ENCODE assay signal across 9 cellular contexts in the genomic region with DNA sequence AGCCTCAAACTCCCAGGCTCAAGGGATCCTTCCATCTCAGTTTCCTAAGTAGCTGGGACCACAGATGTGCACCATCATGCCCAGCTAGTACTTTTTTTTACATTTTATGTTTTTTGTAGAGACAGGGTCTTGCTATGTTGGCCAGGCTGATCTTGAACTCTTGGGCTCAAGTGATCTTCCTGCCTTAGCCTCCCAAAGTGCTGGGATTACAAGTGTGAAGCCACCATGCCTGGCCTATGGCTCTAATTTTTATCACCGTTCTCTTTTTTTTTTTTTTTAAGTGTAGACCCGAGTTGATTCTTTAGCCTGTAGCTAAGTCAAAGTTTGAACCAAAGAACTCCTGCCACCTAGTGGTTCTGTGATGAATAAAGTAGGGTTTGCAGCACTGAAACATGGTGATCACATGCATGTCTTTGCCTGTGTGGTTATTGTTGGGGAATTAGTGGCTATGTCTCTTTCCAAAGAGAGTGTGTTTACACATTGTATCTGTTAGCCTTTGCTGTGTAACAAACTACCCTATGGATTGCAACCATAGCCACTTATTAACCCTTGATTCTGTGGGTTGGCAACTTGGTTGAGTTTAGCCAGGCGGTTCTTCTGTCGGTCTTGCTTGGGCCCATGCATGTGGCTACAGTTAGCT. TPM values are rescaled to one million over a fixed set of nuclear protein-coding genes. Genes with fewer than 3 reads are reported as not detected.
DNase-seq lines count a peak whose midpoint lies in the region; ATAC-seq and TF ChIP-seq lines count a peak whose summit lies in the region.
"Had no signal": no experiment of that assay in that cellular context is flagged by ENCODE, and none has a peak within 500 bp of the region (broad histone marks: within the 10 kb centered on the region; RNA-seq: fewer than 3 reads in every experiment).

No MANE protein-coding gene starts in this region.

- ATAC-seq in activated CD8-positive, alpha-beta T cell treated with anti-CD3 and anti-CD28 coated beads for 36 hours = no peak
- ATAC-seq in HG02610 (IDR thresholded peaks at IDR 0.05; ENCODE audit: unreplicated experiment) (no peak), GM18498 (IDR thresholded peaks at IDR 0.05; ENCODE audit: unreplicated experiment) (no peak)
- ATAC-seq: Panc1 had no signal

- H3F3A ChIP-seq in DOHH2 (ENCODE audit: control insufficient read depth, insufficient read depth) = no peaks in the 10 kb centered on the region

- H3K27ac Mint-ChIP-seq in activated CD8-positive, alpha-beta T cell treated with anti-CD3 and anti-CD28 coated beads for 36 hours = no peak overlapping the region
- peak overlapping the region in 2 of 6 donors; percentile 26 to 82 for H3K27ac Mint-ChIP-seq in immature natural killer cell

- H3K9me2 ChIP-seq in DOHH2 (replicated peaks; ENCODE audit: control insufficient read depth, low read length) = no peaks in the 10 kb centered on the region

- no peaks in the 10 kb centered on the region for H3K4me1 ChIP-seq in DOHH2 (ENCODE audit: control insufficient read depth, low read length)

- H3K4me2 ChIP-seq in DOHH2 (ENCODE audit: low read length) = no peak overlapping the region

- intact Hi-C loops in activated CD8-positive, alpha-beta T cell treated with anti-CD3 and anti-CD28 coated beads for 36 hours (cut with micrococcal nuclease) = no loop called here

- H3K4me1 Mint-ChIP-seq in activated CD8-positive, alpha-beta T cell treated with anti-CD3 and anti-CD28 coated beads for 36 hours (ENCODE audit: low read depth) = peaks cover 5% of the 10 kb centered on the region
- H3K4me1 Mint-ChIP-seq in immature natural killer cell = peaks cover 9% of the 10 kb centered on the region in 2 donors

- CTCF ChIA-PET in activated CD8-positive, alpha-beta T cell treated with anti-CD3 and anti-CD28 coated beads for 36 hours (lab: Charles Lee) = interaction anchor here (0.6 to 5.8 kb wide), 22 partner anchors 9 to 288 kb away, joined by 3 to 62 read pairs (median 4); a partner anchor contains a TSS

- H3K79me2 ChIP-seq in DOHH2 (ENCODE audit: control insufficient read depth, low read length) = no peaks in the 10 kb centered on the region

- TF ChIP-seq CTCF in DOHH2 (IDR thresholded peaks at IDR 0.05; ENCODE audit: low read depth, low read length, poor library complexity, severe bottlenecking) = peak; percentile 73
- TF ChIP-seq CTCF in activated CD8-positive, alpha-beta T cell treated with anti-CD3 and anti-CD28 coated beads for 36 hours (IDR thresholded peaks at IDR 0.05) = peak; percentile 63

- H3K27me3 Mint-ChIP-seq in activated CD8-positive, alpha-beta T cell treated with anti-CD3 and anti-CD28 coated beads for 36 hours = peaks cover 5% of the 10 kb centered on the region
- peaks cover 5 to 11% (median 8%) of the 10 kb centered on the region in 3 donors for H3K27me3 Mint-ChIP-seq in immature natural killer cell (ENCODE audit: low read depth in 3 of 3)

- POLR2A ChIA-PET in activated CD8-positive, alpha-beta T cell treated with anti-CD3 and anti-CD28 coated beads for 36 hours (lab: Charles Lee) = interaction anchor here (0.7 to 1.3 kb wide), 2 partner anchors 14 to 61 kb away, joined by 3 to 4 read pairs; no protein-coding TSS in a partner anchor

- H4K20me1 ChIP-seq in DOHH2 (ENCODE audit: control insufficient read depth, insufficient read depth, low read depth, low read length) = no peaks in the 10 kb centered on the region

- no peaks in the 10 kb centered on the region for H3K27me3 ChIP-seq in DOHH2 (ENCODE audit: control insufficient read depth, low read length)

- no peak overlapping the region for H3K27ac ChIP-seq in DOHH2 (ENCODE audit: low read depth, low read length)

- no peak overlapping the region for H3K4me3 ChIP-seq in DOHH2 (ENCODE audit: low read length)
- no peak overlapping the region for H3K4me3 ChIP-seq in Jurkat, Clone E6-1 (ENCODE audit: low read length)

- H3K36me3 Mint-ChIP-seq in activated CD8-positive, alpha-beta T cell treated with anti-CD3 and anti-CD28 coated beads for 36 hours (ENCODE audit: low read depth) = no peaks in the 10 kb centered on the region
- no peaks in the 10 kb centered on the region for H3K36me3 Mint-ChIP-seq in immature natural killer cell

- H3K4me3 Mint-ChIP-seq in activated CD8-positive, alpha-beta T cell treated with anti-CD3 and anti-CD28 coated beads for 36 hours = no peak overlapping the region
- no peak overlapping the region for H3K4me3 Mint-ChIP-seq in immature natural killer cell

- DNase-seq in Jurkat, Clone E6-1 (ENCODE audit: low read depth, low spot score) = peak; percentile 60
- DNase-seq in activated CD8-positive, alpha-beta T cell treated with anti-CD3 and anti-CD28 coated beads for 36 hours = peak; percentile 21
- peak; percentile 55 to 67 (median 67) for DNase-seq in immature natural killer cell
- DNase-seq in NCI-H1436 treated with DMSO at 0.1 percent for 48 hours (lab: John Stamatoyannopoulos, UW) = no peak
- DNase-seq in NCI-H1048 (lab: John Stamatoyannopoulos, UW) = no peak

- peaks cover 3% of the 10 kb centered on the region for H3K9me3 Mint-ChIP-seq in activated CD8-positive, alpha-beta T cell treated with anti-CD3 and anti-CD28 coated beads for 36 hours
- no peaks in the 10 kb centered on the region for H3K9me3 Mint-ChIP-seq in immature natural killer cell

- H3K9me3 ChIP-seq in DOHH2 (ENCODE audit: control insufficient read depth, insufficient read depth, low read length) = no peaks in the 10 kb centered on the region

- no peaks in the 10 kb centered on the region for H3K36me3 ChIP-seq in DOHH2 (ENCODE audit: control insufficient read depth, low read length)

RNA-seq across cellular contexts. Expression of a gene that starts 11.6 kb away (rescaled TPM):
- polyA plus RNA-seq in Jurkat, Clone E6-1 (2012; ENCODE audit: insufficient read depth, insufficient read length) = not detected
- total RNA-seq in activated CD8-positive, alpha-beta T cell treated with anti-CD3 and anti-CD28 coated beads for 36 hours = not detected
- not detected for polyA plus RNA-seq in immature natural killer cell

RNA-seq across cellular contexts. Expression of a gene that starts 31.5 kb away (rescaled TPM):
- 24.6 TPM for polyA plus RNA-seq in Jurkat, Clone E6-1 (2012; ENCODE audit: insufficient read depth, insufficient read length)
- total RNA-seq in activated CD8-positive, alpha-beta T cell treated with anti-CD3 and anti-CD28 coated beads for 36 hours = 1 to 10 TPM; 3.7 to 4.0 TPM
- polyA plus RNA-seq in immature natural killer cell = 1 to 10 TPM; 1.4 to 7.4 (median 2.3) TPM

RNA-seq across cellular contexts. Expression of a gene that starts 56.6 kb away (rescaled TPM):
- not detected for polyA plus RNA-seq in Jurkat, Clone E6-1 (2012; ENCODE audit: insufficient read depth, insufficient read length)
- total RNA-seq in activated CD8-positive, alpha-beta T cell treated with anti-CD3 and anti-CD28 coated beads for 36 hours = not detected
- polyA plus RNA-seq in immature natural killer cell = not detected

Comparison
In these comparisons a context has a peak if more than half of its experiments do, and no peak if none do; other contexts are left out.
1. DNase-seq: peak in Jurkat, Clone E6-1 (single experiment), activated CD8-positive, alpha-beta T cell treated with anti-CD3 and anti-CD28 coated beads for 36 hours (single experiment) and immature natural killer cell (3 of 3); none in NCI-H1436 treated with DMSO at 0.1 percent for 48 hours (single experiment) and NCI-H1048 (single experiment).